ENCODE assay signal across 19 cellular contexts in genomic region chr17:28053044-28053670, GRCh38. TPM values are rescaled to one million over a fixed set of nuclear protein-coding genes. Genes with fewer than 3 reads are reported as not detected.
DNase-seq lines count a peak whose midpoint lies in the region; ATAC-seq and TF ChIP-seq lines count a peak whose summit lies in the region.
"Had no signal": no experiment of that assay in that cellular context is flagged by ENCODE, and none has a peak within 500 bp of the region (broad histone marks: within the 10 kb centered on the region; RNA-seq: fewer than 3 reads in every experiment).

No MANE protein-coding gene starts in this region.

- no peak overlapping the region for H3K4me3 ChIP-seq in cardiac muscle cell
- H3K4me3 ChIP-seq in right cardiac atrium (ENCODE audit: low read length) = no peak overlapping the region
- H3K4me3 ChIP-seq in right lobe of liver = peak overlapping the region in 1 of 3 donors; percentile 4
- H3K4me3 ChIP-seq: ascending aorta, HAP-1, lung, uterus had no signal

- no peaks in the 10 kb centered on the region for H3K27me3 Mint-ChIP-seq in activated T-cell treated with anti-CD3 and anti-CD28 coated beads, Interleukin-2, amount 50 U/mL, for 4 hours (ENCODE audit: low read depth)
- H3K27me3 Mint-ChIP-seq: dendritic cell treated with granulocyte-macrophage colony-stimulating factor and Interleukin-4, amounts not matched to agents 40 ng/mL and 50 ng/mL, for 4 days had no signal

- H3K36me3 Mint-ChIP-seq in activated T-cell treated with anti-CD3 and anti-CD28 coated beads, Interleukin-2, amount 50 U/mL, for 4 hours (ENCODE audit: insufficient read depth) = peaks cover 9% of the 10 kb centered on the region

- no peak for TF ChIP-seq POLR2A in right lobe of liver (IDR thresholded peaks at IDR 0.05)

- WGBS in right cardiac atrium = 64% methylated on average over 3 of the region's 3 CpGs
- 47% methylated on average over 3 of the region's 3 CpGs for WGBS in right lobe of liver (ENCODE audit: insufficient coverage, low coverage, low lambda C conversion rate, missing lambda C conversion rate)

- ATAC-seq in right cardiac atrium (no peak), right lobe of liver (peak in 3 of 4 donors; percentile 16 to 56 (median 47)), GM18873 (IDR thresholded peaks at IDR 0.05; ENCODE audit: low FRiP score, unreplicated experiment) (no peak)
- ATAC-seq in activated T-cell treated with anti-CD3 and anti-CD28 coated beads, Interleukin-2, amount 50 U/mL, for 4 hours = no peak
- ATAC-seq: activated T-cell treated with anti-CD3 and anti-CD28 coated beads, Interleukin-2, amount 50 U/mL, for 72 hours; Right ventricle myocardium inferior; stimulated activated naive CD8-positive, alpha-beta T cell treated with anti-CD3 and anti-CD28 coated beads, Interleukin-15, Interleukin-2, amounts not matched to agents 100 U/mL and 50 U/mL, for 24 hours had no signal

- H3K9me3 ChIP-seq in cardiac muscle cell (ENCODE audit: low read depth) (no peaks in the 10 kb centered on the region), right cardiac atrium (ENCODE audit: control insufficient read depth, low read length) (no peaks in the 10 kb centered on the region), right lobe of liver (no peaks in the 10 kb centered on the region)
- H3K9me3 ChIP-seq: ascending aorta, HAP-1, uterus had no signal

- H3K27ac ChIP-seq in cardiac muscle cell (peak overlapping the region; percentile 83), right cardiac atrium (ENCODE audit: low read length) (no peak overlapping the region), VCaP (peak overlapping the region; percentile 63), right lobe of liver (peak overlapping the region in 2 of 3 donors; percentile 34 to 37)
- H3K27ac ChIP-seq: ascending aorta, uterus had no signal

- H3K27me3 ChIP-seq in cardiac muscle cell (no peaks in the 10 kb centered on the region), right cardiac atrium (ENCODE audit: control insufficient read depth, insufficient read depth) (no peaks in the 10 kb centered on the region), right lobe of liver (no peaks in the 10 kb centered on the region)
- H3K27me3 ChIP-seq: ascending aorta, uterus had no signal

- H3K9me3 Mint-ChIP-seq in activated T-cell treated with anti-CD3 and anti-CD28 coated beads, Interleukin-2, amount 50 U/mL, for 4 hours = no peaks in the 10 kb centered on the region
- H3K9me3 Mint-ChIP-seq: activated T-cell treated with anti-CD3 and anti-CD28 coated beads, Interleukin-2, amount 50 U/mL, for 72 hours; dendritic cell treated with granulocyte-macrophage colony-stimulating factor and Interleukin-4, amounts not matched to agents 40 ng/mL and 50 ng/mL, for 4 days had no signal

- POLR2A ChIA-PET in HEK293T (lab: Yijun Ruan, JAX) = interaction anchor here (1.5 kb wide), 1 partner anchor 12 kb away, joined by 5 read pairs; no protein-coding TSS in a partner anchor

- no peak overlapping the region for H3K4me3 Mint-ChIP-seq in activated T-cell treated with anti-CD3 and anti-CD28 coated beads, Interleukin-2, amount 50 U/mL, for 4 hours
- H3K4me3 Mint-ChIP-seq: activated T-cell treated with anti-CD3 and anti-CD28 coated beads, Interleukin-2, amount 50 U/mL, for 72 hours; dendritic cell treated with granulocyte-macrophage colony-stimulating factor and Interleukin-4, amounts not matched to agents 40 ng/mL and 50 ng/mL, for 4 days had no signal

- no peak for DNase-seq in cardiac muscle cell (ENCODE audit: low read depth in 1 of 2, low spot score in 1 of 2)
- DNase-seq in right cardiac atrium = no peak
- DNase-seq in right lobe of liver = no peak
- DNase-seq in activated T-cell treated with anti-CD3 and anti-CD28 coated beads, Interleukin-2, amount 50 U/mL, for 4 hours = no peak
- DNase-seq in MV-4-11 (lab: John Stamatoyannopoulos, UW) = no peak
- DNase-seq in HEK293T (ENCODE audit: extremely low spot score) = no peak
- DNase-seq: ACHN; activated CD4-positive, alpha-beta T cell treated with anti-CD3 and anti-CD28 coated beads, Interleukin-2, amount 50 U/mL, for 1 hour; activated T-cell treated with anti-CD3 and anti-CD28 coated beads, Interleukin-2, amount 50 U/mL, for 72 hours; COR-L47; stimulated activated naive CD8-positive, alpha-beta T cell treated with anti-CD3 and anti-CD28 coated beads, Interleukin-15, Interleukin-2, amounts not matched to agents 100 U/mL and 50 U/mL, for 24 hours; uterus had no signal

- H3K4me1 ChIP-seq in cardiac muscle cell (ENCODE audit: low read depth) (peaks cover 28% of the 10 kb centered on the region), right cardiac atrium (ENCODE audit: control insufficient read depth, insufficient read depth, low read length) (peaks cover 3% of the 10 kb centered on the region), right lobe of liver (peaks cover 0 to 43% (median 13%) of the 10 kb centered on the region in 4 donors)

- intact Hi-C loops in right cardiac atrium (cut with DNase I) (no loop called here), right lobe of liver (cut with DNase I) (no loop called here)

- H3K36me3 ChIP-seq in cardiac muscle cell (no peaks in the 10 kb centered on the region), right lobe of liver (no peaks in the 10 kb centered on the region)
- H3K36me3 ChIP-seq: ascending aorta, HAP-1, uterus had no signal

- no peak for TF ChIP-seq CTCF in cardiac muscle cell (IDR thresholded peaks at IDR 0.05; ENCODE audit: low read depth, low read length)
- TF ChIP-seq CTCF in VCaP (conservative IDR thresholded peaks at IDR 0.05) = no peak
- TF ChIP-seq CTCF in right lobe of liver (IDR thresholded peaks at IDR 0.05) = no peak

- peaks cover 59% of the 10 kb centered on the region for H3K4me1 Mint-ChIP-seq in activated T-cell treated with anti-CD3 and anti-CD28 coated beads, Interleukin-2, amount 50 U/mL, for 4 hours (ENCODE audit: low read depth)

- CTCF ChIA-PET in HEK293T (lab: Yijun Ruan, JAX) = no interaction called here

TF ChIP-seq in HEK293T, 16 proteins besides CTCF, POLR2A, EP300 and RAD21:
- TF ChIP-seq SP1 (IDR thresholded peaks at IDR 0.05) (no peak), LEF1 (IDR thresholded peaks at IDR 0.05; ENCODE audit: borderline replicate concordance) (no peak), TARDBP (IDR thresholded peaks at IDR 0.05) (no peak), NFRKB (IDR thresholded peaks at IDR 0.05) (no peak), BHLHE40 (IDR thresholded peaks at IDR 0.05; ENCODE audit: borderline replicate concordance) (no peak), CTBP1 (IDR thresholded peaks at IDR 0.05; ENCODE audit: borderline replicate concordance) (no peak), PKNOX1 (IDR thresholded peaks at IDR 0.05) (no peak), HDGF (IDR thresholded peaks at IDR 0.05; ENCODE audit: borderline replicate concordance) (no peak), FOXM1 (IDR thresholded peaks at IDR 0.05; ENCODE audit: borderline replicate concordance) (no peak), FOXK2 (IDR thresholded peaks at IDR 0.05) (no peak)

RNA-seq across cellular contexts. Expression of gene NLK, which starts 10.7 kb away (rescaled TPM):
- total RNA-seq in cardiac muscle cell = 22.1 and 33.1 TPM in 2 replicates
- polyA plus RNA-seq in cardiac muscle cell = 10.9 and 11.0 TPM in 2 replicates
- 10 to 100 TPM; 21.4 to 28.1 (median 24.7) TPM for total RNA-seq in right cardiac atrium
- 11.7 TPM for polyA plus RNA-seq in right cardiac atrium
- 10 to 100 TPM in 3 of 6 experiments, 1 to 10 TPM in 3; 8.8 to 10.6 (median 9.9) TPM for total RNA-seq in right lobe of liver
- 10 to 100 TPM in 2 of 3 donors, 1 to 10 TPM in 1; 9.8 to 11.2 (median 10.9) TPM for total RNA-seq in activated T-cell treated with anti-CD3 and anti-CD28 coated beads, Interleukin-2, amount 50 U/mL, for 4 hours

Comparison
In these comparisons a context has a peak if more than half of its experiments do, and no peak if none do; other contexts are left out.
1. ATAC-seq: peak in right lobe of liver (3 of 4); none in right cardiac atrium (0 of 2), GM18873 (single experiment) and activated T-cell treated with anti-CD3 and anti-CD28 coated beads, Interleukin-2, amount 50 U/mL, for 4 hours (0 of 2).